ENCODE assay signal across 8 cellular contexts in the genomic region with DNA sequence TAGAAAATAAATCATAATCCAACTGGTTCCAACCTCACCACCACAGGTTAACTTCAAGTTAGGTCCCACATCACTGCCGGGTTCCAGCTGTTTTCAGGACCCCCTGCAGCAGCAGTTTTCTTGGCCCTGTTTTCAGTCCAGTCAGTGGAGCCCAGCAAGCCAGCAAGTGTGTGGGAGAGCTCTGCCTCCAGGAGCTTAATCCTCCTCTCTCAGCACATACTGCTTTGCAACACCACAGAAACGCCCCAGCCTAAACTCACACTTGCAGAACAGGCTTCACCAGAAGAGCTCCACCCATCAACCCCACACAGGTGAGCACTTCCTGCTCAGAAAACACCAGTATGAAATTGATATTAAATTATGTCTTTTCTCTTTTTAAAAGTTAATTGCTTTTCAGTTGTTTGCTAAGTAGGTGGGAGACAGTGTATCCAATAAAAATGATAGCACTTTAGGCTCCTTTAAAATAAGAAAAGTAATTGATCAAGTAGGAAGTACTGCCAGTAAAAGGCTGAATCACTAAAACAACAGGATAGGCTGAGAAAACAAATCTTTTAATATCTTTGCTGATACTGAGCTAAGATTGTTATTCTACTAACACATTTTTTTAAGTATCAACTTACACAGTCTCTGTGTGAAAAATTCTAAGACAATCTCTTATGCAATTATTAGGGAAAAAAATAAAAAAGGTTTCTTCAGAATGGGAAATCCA.
DNase-seq lines count a peak whose midpoint lies in the region; ATAC-seq and TF ChIP-seq lines count a peak whose summit lies in the region.
"Had no signal": no experiment of that assay in that cellular context is flagged by ENCODE, and none has a peak within 500 bp of the region (broad histone marks: within the 10 kb centered on the region; RNA-seq: fewer than 3 reads in every experiment).

No MANE protein-coding gene starts in this region.

- H3K4me1 ChIP-seq in prostate gland (replicated peaks), result no peaks in the 10 kb centered on the region
- H3K4me1 ChIP-seq in OCI-LY7 (ENCODE audit: insufficient read depth, low read length, poor library complexity, severe bottlenecking), result no peaks in the 10 kb centered on the region
- H3K4me1 ChIP-seq: SJCRH30 had no signal

- H3K27ac ChIP-seq in prostate gland (peak overlapping the region; percentile 41 to 60), OCI-LY7 (ENCODE audit: low read depth, low read length, poor library complexity, severe bottlenecking) (no peak overlapping the region)
- H3K27ac ChIP-seq: SJCRH30 had no signal

- no peaks in the 10 kb centered on the region for H3K79me2 ChIP-seq in OCI-LY7 (ENCODE audit: insufficient read depth, low read depth, low read length)

- H3K4me3 ChIP-seq in prostate gland, result peak overlapping the region; percentile 20 to 31
- no peak overlapping the region for H3K4me3 ChIP-seq in OCI-LY7 (ENCODE audit: low read depth, low read length, poor library complexity, severe bottlenecking)
- H3K4me3 ChIP-seq: SJCRH30 had no signal

- no peak overlapping the region for H2AFZ ChIP-seq in OCI-LY7 (ENCODE audit: low read length)

- H3K4me2 ChIP-seq in OCI-LY7 (ENCODE audit: low read length), result no peak overlapping the region

- H4K20me1 ChIP-seq in OCI-LY7 (ENCODE audit: insufficient read depth, low read length), result no peaks in the 10 kb centered on the region

- intact Hi-C loops in prostate gland (cut with DNase I), result no loop called here
- intact Hi-C loops in OCI-LY7 (cut with micrococcal nuclease; ENCODE audit: unreplicated experiment), result no loop called here

- DNase-seq in HPDE6-E6E7 (ENCODE audit: extremely low spot score) (peak; percentile 79), NCI-H748 treated with DMSO at 0.1 percent for 48 hours (lab: John Stamatoyannopoulos, UW) (peak; percentile 45), prostate gland (ENCODE audit: low spot score) (peak; percentile 87), OCI-LY7 (ENCODE audit: low spot score) (no peak), A172 (ENCODE audit: low spot score) (no peak), globus pallidus (ENCODE audit: low spot score) (no peak)

- peak; percentile 100 for ATAC-seq in esophagus mucosa

- no peaks in the 10 kb centered on the region for H3K9me3 ChIP-seq in prostate gland
- H3K9me3 ChIP-seq in OCI-LY7 (ENCODE audit: low read length), result no peaks in the 10 kb centered on the region
- H3K9me3 ChIP-seq: SJCRH30 had no signal

- TF ChIP-seq CTCF in prostate gland (IDR thresholded peaks at IDR 0.05) (no peak), OCI-LY7 (conservative IDR thresholded peaks at IDR 0.05; ENCODE audit: low read length) (no peak)

- POLR2A ChIA-PET in OCI-LY7 (lab: Charles Lee), result interaction anchor here (0.5 to 1.5 kb wide), 4 partner anchors 10 to 47 kb away, joined by 3 to 5 read pairs (median 3); no protein-coding TSS in a partner anchor

- H3K9me2 ChIP-seq in OCI-LY7 (ENCODE audit: insufficient read depth, low read length), result no peaks in the 10 kb centered on the region

- no TSS peak for BruUV-seq in OCI-LY7 (replicated peaks; lab: Mats Ljungman, UMichigan)

- H3K27me3 ChIP-seq in prostate gland (replicated peaks; ENCODE audit: insufficient read depth), result no peaks in the 10 kb centered on the region
- H3K27me3 ChIP-seq: SJCRH30 had no signal

- TF ChIP-seq POLR2A in prostate gland (IDR thresholded peaks at IDR 0.05), result no peak

- H3K36me3 ChIP-seq in prostate gland (no peaks in the 10 kb centered on the region), OCI-LY7 (ENCODE audit: insufficient read depth, low read length) (no peaks in the 10 kb centered on the region)
- H3K36me3 ChIP-seq: SJCRH30 had no signal

- 43% methylated on average over 2 of the region's 2 CpGs for WGBS in prostate gland

- CTCF ChIA-PET in OCI-LY7 (lab: Charles Lee; ENCODE audit: unreplicated experiment), result no interaction called here

Comparison
In these comparisons a context has a peak if more than half of its experiments do, and no peak if none do; other contexts are left out.
1. DNase-seq: peak in HPDE6-E6E7 (single experiment), NCI-H748 treated with DMSO at 0.1 percent for 48 hours (single experiment) and prostate gland (single experiment); none in OCI-LY7 (single experiment), A172 (single experiment) and globus pallidus (single experiment).